Comparison of ENCODE assay signal across 22 cellular contexts in the genomic region with DNA sequence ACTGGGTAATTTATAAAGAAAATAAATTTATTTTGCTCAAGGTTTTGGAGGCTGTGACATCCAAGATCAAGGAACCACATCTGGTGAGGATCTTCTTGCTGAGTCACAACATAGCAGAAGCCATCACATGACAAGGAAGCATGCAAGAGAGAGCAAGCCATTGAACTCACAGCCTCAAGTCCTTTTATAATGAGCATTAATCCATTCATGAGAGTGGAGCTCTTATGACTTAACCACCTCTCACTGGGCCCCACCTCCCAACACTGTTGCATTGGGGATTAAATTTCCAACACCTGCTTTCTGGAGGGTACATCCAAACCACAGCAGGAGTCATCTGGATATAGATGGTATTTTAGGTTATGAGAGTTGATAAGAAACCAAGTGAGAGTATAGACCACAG. TPM values are rescaled to one million over a fixed set of nuclear protein-coding genes. Genes with fewer than 3 reads are reported as not detected.
DNase-seq lines count a peak whose midpoint lies in the region; ATAC-seq, FAIRE-seq and TF ChIP-seq lines count a peak whose summit lies in the region.
"Had no signal": no experiment of that assay in that cellular context is flagged by ENCODE, and none has a peak within 500 bp of the region (broad histone marks: within the 10 kb centered on the region; RNA-seq: fewer than 3 reads in every experiment).

No MANE protein-coding gene starts in this region.

- H3K36me3 ChIP-seq in GM23248 (ENCODE audit: low read depth) (no peaks in the 10 kb centered on the region), K562 (ENCODE audit: control insufficient read depth, insufficient read depth, low read length) (no peaks in the 10 kb centered on the region), right atrium auricular region (no peaks in the 10 kb centered on the region)
- H3K36me3 ChIP-seq: BE2C, SJSA1, upper lobe of right lung had no signal

- no peaks in the 10 kb centered on the region for H3K9me1 ChIP-seq in K562 (ENCODE audit: control insufficient read depth, insufficient read depth, low read length)

- no peak overlapping the region for H3K4me3 ChIP-seq in GM23248
- no peak overlapping the region for H3K4me3 ChIP-seq in K562
- H3K4me3 ChIP-seq in right atrium auricular region = no peak overlapping the region
- H3K4me3 ChIP-seq: PC-9, SJSA1, smooth muscle cell, upper lobe of right lung had no signal

- H3K9ac ChIP-seq in GM23248 = no peak overlapping the region
- no peak overlapping the region for H3K9ac ChIP-seq in K562 (ENCODE audit: insufficient read depth in 1 of 2, low read depth in 2 of 2, low read length in 2 of 2)

- POLR2A ChIA-PET in K562 (lab: Yijun Ruan, JAX) = no interaction called here

- no peaks in the 10 kb centered on the region for H3K27me3 ChIP-seq in GM23248 (replicated peaks; ENCODE audit: insufficient read depth)
- peaks cover 3 to 14% of the 10 kb centered on the region in 2 experiments; a peak in 3 of 5 replicates for H3K27me3 ChIP-seq in K562 (ENCODE audit: control insufficient read depth in 2 of 2, insufficient read depth in 2 of 2, low read length in 2 of 2)
- H3K27me3 ChIP-seq in right atrium auricular region = no peaks in the 10 kb centered on the region
- H3K27me3 ChIP-seq: BE2C, upper lobe of right lung had no signal

- CTCF ChIA-PET in K562 (lab: Yijun Ruan, JAX; ENCODE audit: low intra/inter-chr PET ratio) = no interaction called here

- TF ChIP-seq POLR2A in K562 (conservative IDR thresholded peaks at IDR 0.05) = no peak

- H3K4me2 ChIP-seq in GM23248 (ENCODE audit: unreplicated experiment) (no peak overlapping the region), K562 (ENCODE audit: insufficient read depth, low read length) (no peak overlapping the region; the same call in 1 of the 2 replicates)
- H3K4me2 ChIP-seq: PC-9, smooth muscle cell had no signal

- no peak for FAIRE-seq in K562 (lab: Jason Lieb, UNC)
- FAIRE-seq: colon, G401.6 had no signal

- H3F3A ChIP-seq in GM23248 (ENCODE audit: insufficient read depth) = no peaks in the 10 kb centered on the region

- H3K9me3 ChIP-seq in GM23248 (ENCODE audit: low read depth) (no peaks in the 10 kb centered on the region), K562 (replicated peaks; ENCODE audit: control insufficient read depth, insufficient read depth, low read depth, low read length) (no peaks in the 10 kb centered on the region), right atrium auricular region (peaks cover 0 to 14% of the 10 kb centered on the region in 2 donors)
- H3K9me3 ChIP-seq: BE2C, SJSA1, upper lobe of right lung had no signal

- TF ChIP-seq EP300 in K562 (IDR thresholded peaks at IDR 0.05; ENCODE audit: low read length) = peak; percentile 39; the same call in 1 of the 2 replicates

- no peaks in the 10 kb centered on the region for H4K20me1 ChIP-seq in GM23248 (ENCODE audit: insufficient read depth)
- no peaks in the 10 kb centered on the region for H4K20me1 ChIP-seq in K562 (replicated peaks; ENCODE audit: control insufficient read depth, insufficient read depth, low read length)

- H3K79me2 ChIP-seq in GM23248 (ENCODE audit: insufficient read depth) (no peaks in the 10 kb centered on the region), K562 (ENCODE audit: control insufficient read depth, insufficient read depth, low read length) (no peaks in the 10 kb centered on the region)

- DNase-seq in GM23248 (peak; percentile 22), MV-4-11 (lab: John Stamatoyannopoulos, UW) (peak; percentile 12), K562 (ENCODE audit: extremely low read depth in 1 of 4, low spot score in 3 of 4) (peak in 1 of 4 experiments; percentile 53), kidney tubule cell (ENCODE audit: low spot score) (peak; percentile 59), GM20000 (ENCODE audit: low spot score) (no peak), right atrium auricular region (ENCODE audit: low spot score) (no peak)
- DNase-seq: activated CD4-positive, CD25-positive, alpha-beta regulatory T cell treated with anti-CD3 and anti-CD28 coated beads, Interleukin-2, amount 50 U/mL, for 72 hours; BE2C; Caco-2; endodermal cell; GOT3; MM.1S; NCI-H2081 treated with DMSO at 0.1 percent for 48 hours; NCI-H774; PC-9; stimulated activated CD4-positive, alpha-beta T cell treated with anti-CD3 and anti-CD28 coated beads, Interleukin-4, amount 100 ng/mL, for 4 hours; upper lobe of right lung had no signal

- in situ Hi-C loops in GM23248 (cut with MboI) = no loop called here
- in situ Hi-C loops in K562 (cut with MboI) = no loop called here

- TF ChIP-seq RAD21 in K562 (CRISPR knock-in tag; conservative IDR thresholded peaks at IDR 0.05 in 1 of 2, IDR thresholded peaks at IDR 0.05 in 1 of 2) = no peak

- no peak for TF ChIP-seq CTCF in K562 (IDR thresholded peaks at IDR 0.05 in 2 of 3, conservative IDR thresholded peaks at IDR 0.05 in 1 of 3; ENCODE audit: insufficient read depth in 2 of 3, low read depth in 1 of 3, low read length in 3 of 3)
- TF ChIP-seq CTCF in GM20000 (IDR thresholded peaks at IDR 0.05; ENCODE audit: extremely low read depth, missing control alignments) = no peak
- TF ChIP-seq CTCF in right atrium auricular region (IDR thresholded peaks at IDR 0.05) = no peak

- no peaks in the 10 kb centered on the region for H3K9me2 ChIP-seq in GM23248 (ENCODE audit: insufficient read depth)

- peak; percentile 79 for ATAC-seq in K562
- no peak for ATAC-seq in HG03135 (IDR thresholded peaks at IDR 0.05; ENCODE audit: unreplicated experiment)
- ATAC-seq: upper lobe of right lung had no signal

- no peak overlapping the region for H2AFZ ChIP-seq in GM23248
- H2AFZ ChIP-seq in K562 (ENCODE audit: low read depth, low read length) = peak overlapping the region; percentile 50; the same call in 1 of the 2 replicates
- H2AFZ ChIP-seq: PC-9 had no signal

- no peaks in the 10 kb centered on the region for H3K4me1 ChIP-seq in GM23248 (ENCODE audit: insufficient read depth)
- H3K4me1 ChIP-seq in K562 (replicated peaks in 1 of 2; ENCODE audit: control insufficient read depth in 2 of 2, insufficient read depth in 2 of 2, low read length in 2 of 2) = peaks cover 0 to 13% of the 10 kb centered on the region in 2 experiments; a peak in 3 of 5 replicates
- H3K4me1 ChIP-seq in right atrium auricular region = no peaks in the 10 kb centered on the region
- H3K4me1 ChIP-seq: BE2C, Caco-2, SJSA1, upper lobe of right lung had no signal

- intact Hi-C loops in K562 (cut with micrococcal nuclease) = no loop called here

- BruUV-seq in K562 (replicated peaks; lab: Mats Ljungman, UMichigan) = no TSS peak

- H3K27ac ChIP-seq in GM23248 = no peak overlapping the region
- H3K27ac ChIP-seq in K562 (ENCODE audit: extremely low read depth, low read depth, low read length) = no peak overlapping the region
- no peak overlapping the region for H3K27ac ChIP-seq in right atrium auricular region
- H3K27ac ChIP-seq: PC-9, SJSA1, upper lobe of right lung had no signal

TF ChIP-seq in K562, 482 proteins besides CTCF, POLR2A, EP300 and RAD21 (continues in another document):
- TF ChIP-seq ESRRA (IDR thresholded peaks at IDR 0.05; ENCODE audit: borderline replicate concordance, low read depth) (no peak), GABPA (tag; conservative IDR thresholded peaks at IDR 0.05; ENCODE audit: low read depth) (no peak), NBN (IDR thresholded peaks at IDR 0.05; ENCODE audit: low read depth) (no peak), CC2D1A (IDR thresholded peaks at IDR 0.05) (no peak), MAFK (IDR thresholded peaks at IDR 0.05; ENCODE audit: low read length) (peak; percentile 58; the same call in 1 of the 2 replicates), ZFP30 (CRISPR knock-in tag; IDR thresholded peaks at IDR 0.05; ENCODE audit: borderline replicate concordance) (no peak), SMAD3 (CRISPR knock-in tag; conservative IDR thresholded peaks at IDR 0.05) (0 out of 2 replicates have a peak, but pooled peaks have one; percentile 28), SMAD4 (CRISPR knock-in tag; conservative IDR thresholded peaks at IDR 0.05) (peak; percentile 41; the same call in 1 of the 2 replicates), FOSL1 (tag; conservative IDR thresholded peaks at IDR 0.05) (peak; percentile 73), MAFF (IDR thresholded peaks at IDR 0.05; ENCODE audit: low read length) (peak; percentile 34; the same call in 1 of the 2 replicates), ELF1 (tag; IDR thresholded peaks at IDR 0.05) (0 out of 2 replicates have a peak, but pooled peaks have one; percentile 30), RAD51 (IDR thresholded peaks at IDR 0.05; ENCODE audit: borderline replicate concordance, low read depth) (peak; percentile 69; the same call in 1 of the 2 replicates)

RNA-seq across cellular contexts. Expression of gene EGLN1, which starts 20.6 kb away (rescaled TPM):
- total RNA-seq in GM23248 (2014; rRNA removed; shearing (Covaris generic)) = 45.4 and 51.8 TPM in 2 replicates
- 17.6 and 17.7 TPM in 2 replicates for polyA plus RNA-seq in GM23248 (2016; fragmentation: Nextera tagmentation; extraction: Ambion mirVana)
- 9.0 and 24.6 TPM in 2 replicates for total RNA-seq in K562 (2011; cell fraction: chromatin; rRNA removed; ENCODE audit: low replicate concordance)
- total RNA-seq in K562 (2011; cell fraction: nucleolus; rRNA removed) = 8.0 and 10.8 TPM in 2 replicates
- 13.1 and 13.6 TPM in 2 replicates for total RNA-seq in K562 (2011; cell fraction: nucleoplasm; rRNA removed)
- total RNA-seq in K562 (2014; rRNA removed) = 18.4 TPM in 2 replicates
- 30.7 and 31.8 TPM in 2 replicates for total RNA-seq in K562 (2014; rRNA removed; fragmentation: Illumina TruSeq; extraction: Trizol)
- total RNA-seq in K562 (2015; rRNA removed; fragmentation: Illumina TruSeq; extraction: Trizol) = 31.4 and 32.9 TPM in 2 replicates
- 24.6 and 25.0 TPM in 2 replicates for total RNA-seq in K562 (2021)
- 38.2 and 54.3 TPM in 2 replicates for polyA plus RNA-seq in K562 (2011; rRNA removed)
- 13.5 and 21.9 TPM in 2 replicates for polyA plus RNA-seq in K562 (2011; cell fraction: cytosol; rRNA removed)
- polyA plus RNA-seq in K562 (2011; cell fraction: nucleus; rRNA removed) = 6.9 and 13.0 TPM in 2 replicates
- polyA plus RNA-seq in K562 (2012) = 18.9 and 39.6 TPM in 2 replicates
- 27.1 and 29.3 TPM in 2 replicates for polyA plus RNA-seq in K562 (2014; fragmentation: Illumina TruSeq; extraction: Trizol)
- polyA plus RNA-seq in K562 (2014; fragmentation: Nextera tagmentation; extraction: Ambion mirVana) = 1 to 10 TPM; 5.2 to 5.6 TPM
- polyA plus RNA-seq in K562 (2014; rRNA removed) = 14.1 and 17.2 TPM in 2 replicates
- 106 and 110 TPM in 2 replicates for polyA minus RNA-seq in K562 (2011; rRNA and poly(A)+ RNA removed)
- 25.7 and 40.9 TPM in 2 replicates for polyA minus RNA-seq in K562 (2011; cell fraction: cytosol; rRNA and poly(A)+ RNA removed)
- polyA minus RNA-seq in K562 (2011; cell fraction: nucleus; rRNA and poly(A)+ RNA removed) = 13.1 and 21.5 TPM in 2 replicates
- total RNA-seq in right atrium auricular region = 10 to 100 TPM; 57.9 to 76.7 TPM

Comparison
In these comparisons a context has a peak if more than half of its experiments do, and no peak if none do; other contexts are left out.
1. DNase-seq: peak in GM23248 (single experiment), MV-4-11 (single experiment) and kidney tubule cell (single experiment); none in GM20000 (single experiment) and right atrium auricular region (single experiment).